21 cellular contexts compared by ENCODE assay signal in the genomic region with DNA sequence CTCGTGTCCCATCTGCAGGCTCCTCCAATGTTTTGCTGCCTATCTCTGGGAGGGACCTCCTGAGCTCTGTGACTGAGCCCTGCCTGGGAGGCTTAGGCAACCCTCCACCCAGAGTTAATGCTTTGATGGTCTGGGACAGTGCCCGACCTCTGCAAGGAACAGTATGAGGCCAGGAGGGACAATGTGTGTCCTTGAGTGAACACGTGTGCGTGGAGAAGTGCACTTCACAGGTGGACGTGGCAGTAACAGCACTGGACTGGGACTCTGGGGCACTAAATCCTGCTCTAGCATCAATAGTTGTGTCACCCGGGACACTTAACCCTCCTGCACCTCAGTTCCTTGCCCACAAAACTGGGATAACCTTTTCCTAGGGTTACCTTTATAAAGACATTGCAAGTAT. TPM values are rescaled to one million over a fixed set of nuclear protein-coding genes. Genes with fewer than 3 reads are reported as not detected.
DNase-seq lines count a peak whose midpoint lies in the region; ATAC-seq and TF ChIP-seq lines count a peak whose summit lies in the region.
"Had no signal": no experiment of that assay in that cellular context is flagged by ENCODE, and none has a peak within 500 bp of the region (broad histone marks: within the 10 kb centered on the region; RNA-seq: fewer than 3 reads in every experiment).

No MANE protein-coding gene starts in this region.

- H3K79me1 ChIP-seq in trophoblast cell (ENCODE audit: low read length): peaks cover 12% of the 10 kb centered on the region

- H3K9me3 Mint-ChIP-seq in activated CD4-positive, alpha-beta T cell treated with anti-CD3 and anti-CD28 coated beads, Interleukin-2, amount 10 ng/mL, durations not matched to agents 7 days and 5 days: no peaks in the 10 kb centered on the region
- no peaks in the 10 kb centered on the region for H3K9me3 Mint-ChIP-seq in IgD-negative memory B cell
- peaks cover 4% of the 10 kb centered on the region for H3K9me3 Mint-ChIP-seq in activated naive CD8-positive, alpha-beta T cell treated with anti-CD3 and anti-CD28 coated beads for 36 hours

- peak overlapping the region; percentile 92 for H3K27ac Mint-ChIP-seq in activated CD4-positive, alpha-beta T cell treated with anti-CD3 and anti-CD28 coated beads, Interleukin-2, amount 10 ng/mL, durations not matched to agents 7 days and 5 days
- peak overlapping the region; percentile 96 to 97 (median 97) for H3K27ac Mint-ChIP-seq in IgD-negative memory B cell
- H3K27ac Mint-ChIP-seq in activated naive CD8-positive, alpha-beta T cell treated with anti-CD3 and anti-CD28 coated beads for 36 hours: peak overlapping the region; percentile 99

- intact Hi-C loops in psoas muscle (cut with DNase I): loop anchor here in 1 of 2 donors (5.0 kb wide), 2 partner anchors 112 to 132 kb away; a partner anchor contains a TSS
- intact Hi-C loops in left cardiac atrium (cut with DNase I): loop anchor here (5.0 kb wide), 2 partner anchors 112 to 307 kb away; no protein-coding TSS in a partner anchor

- H3K79me2 ChIP-seq in trophoblast cell (ENCODE audit: control insufficient read depth, insufficient read depth, low read length, poor library complexity): peaks cover 13% of the 10 kb centered on the region

- H3K27ac ChIP-seq in psoas muscle (peak overlapping the region; percentile 16), trophoblast cell (ENCODE audit: low read depth, low read length) (no peak overlapping the region)
- H3K27ac ChIP-seq: hepatocyte had no signal

- no peak for DNase-seq in activated CD4-positive, alpha-beta T cell treated with anti-CD3 and anti-CD28 coated beads, Interleukin-2, amount 10 ng/mL, durations not matched to agents 7 days and 5 days
- DNase-seq in activated CD4-positive, alpha-beta T cell treated with anti-CD3 and anti-CD28 coated beads, Interleukin-2, amount 50 U/mL, for 1 hour: no peak
- no peak for DNase-seq in activated naive CD8-positive, alpha-beta T cell treated with anti-CD3 and anti-CD28 coated beads for 36 hours
- DNase-seq in psoas muscle: peak in 1 of 2 donors; percentile 19
- DNase-seq in trophoblast cell: no peak
- no peak for DNase-seq in left cardiac atrium
- DNase-seq: central memory CD4-positive, alpha-beta T cell; DND-41; kidney; NCI-H1105 treated with DMSO at 0.1 percent for 48 hours; NCI-H2171; NCI-H82; Peyer's patch; stimulated activated CD4-positive, alpha-beta T cell treated with anti-CD3 and anti-CD28 coated beads, Interleukin-12 subunit alpha, Interleukin-12 subunit beta, amount 100 ng/mL, for 4 hours; stomach had no signal

- no peak overlapping the region for H3K23ac ChIP-seq in trophoblast cell (ENCODE audit: low read length)

- no peak overlapping the region for H2BK120ac ChIP-seq in trophoblast cell (ENCODE audit: insufficient read depth, low read length, poor library complexity)

- CTCF ChIA-PET in activated CD4-positive, alpha-beta T cell treated with anti-CD3 and anti-CD28 coated beads, Interleukin-2, amount 10 ng/mL, durations not matched to agents 7 days and 5 days (lab: Charles Lee): interaction anchor here (0.9 to 1.4 kb wide), 3 partner anchors 9 to 135 kb away, joined by 3 read pairs; no protein-coding TSS in a partner anchor

- peaks cover 38% of the 10 kb centered on the region for H3K4me1 ChIP-seq in psoas muscle
- H3K4me1 ChIP-seq in trophoblast cell (ENCODE audit: control insufficient read depth in 1 of 2, insufficient read depth in 2 of 2, low read length in 2 of 2): peaks cover 10 to 11% of the 10 kb centered on the region in 2 experiments

- H3K4me1 Mint-ChIP-seq in activated CD4-positive, alpha-beta T cell treated with anti-CD3 and anti-CD28 coated beads, Interleukin-2, amount 10 ng/mL, durations not matched to agents 7 days and 5 days: peaks cover 52% of the 10 kb centered on the region
- H3K4me1 Mint-ChIP-seq in IgD-negative memory B cell: peaks cover 26 to 54% (median 42%) of the 10 kb centered on the region in 3 donors
- H3K4me1 Mint-ChIP-seq in activated naive CD8-positive, alpha-beta T cell treated with anti-CD3 and anti-CD28 coated beads for 36 hours: peaks cover 48% of the 10 kb centered on the region

- POLR2A ChIA-PET in activated CD4-positive, alpha-beta T cell treated with anti-CD3 and anti-CD28 coated beads, Interleukin-2, amount 10 ng/mL, durations not matched to agents 7 days and 5 days (lab: Charles Lee): no interaction called here

- H2BK5ac ChIP-seq in trophoblast cell (ENCODE audit: low read depth, low read length, poor library complexity): no peak overlapping the region

- TF ChIP-seq CTCF in psoas muscle (IDR thresholded peaks at IDR 0.05): no peak

- H3K9me3 ChIP-seq in psoas muscle: no peaks in the 10 kb centered on the region
- no peaks in the 10 kb centered on the region for H3K9me3 ChIP-seq in trophoblast cell (ENCODE audit: insufficient read depth, low read depth, low read length)
- H3K9me3 ChIP-seq: Peyer's patch, stomach had no signal

- no peak overlapping the region for H4K91ac ChIP-seq in trophoblast cell (ENCODE audit: low read depth, low read length)

- H3K27me3 Mint-ChIP-seq in activated CD4-positive, alpha-beta T cell treated with anti-CD3 and anti-CD28 coated beads, Interleukin-2, amount 10 ng/mL, durations not matched to agents 7 days and 5 days: no peaks in the 10 kb centered on the region
- H3K27me3 Mint-ChIP-seq in IgD-negative memory B cell: no peaks in the 10 kb centered on the region
- no peaks in the 10 kb centered on the region for H3K27me3 Mint-ChIP-seq in activated naive CD8-positive, alpha-beta T cell treated with anti-CD3 and anti-CD28 coated beads for 36 hours

- H4K8ac ChIP-seq in trophoblast cell (ENCODE audit: low read depth, low read length): no peak overlapping the region

- no peak overlapping the region for H3K18ac ChIP-seq in trophoblast cell (ENCODE audit: low read length)

- 92 to 96% (median 93%) methylated on average over 6 of the region's 6 CpGs for WGBS in psoas muscle, 3 donors
- WGBS in trophoblast cell (ENCODE audit: extremely low coverage, insufficient coverage, insufficient read length): no CpG with 5 or more reads among the region's 6 CpGs

- no peak overlapping the region for H2AK5ac ChIP-seq in trophoblast cell (ENCODE audit: low read length)

- no peak overlapping the region for H3K14ac ChIP-seq in trophoblast cell (ENCODE audit: low read length)

- peaks cover 51% of the 10 kb centered on the region for H3K36me3 Mint-ChIP-seq in activated CD4-positive, alpha-beta T cell treated with anti-CD3 and anti-CD28 coated beads, Interleukin-2, amount 10 ng/mL, durations not matched to agents 7 days and 5 days (ENCODE audit: low read depth)
- peaks cover 7% of the 10 kb centered on the region for H3K36me3 Mint-ChIP-seq in IgD-negative memory B cell
- H3K36me3 Mint-ChIP-seq in activated naive CD8-positive, alpha-beta T cell treated with anti-CD3 and anti-CD28 coated beads for 36 hours: peaks cover 67% of the 10 kb centered on the region

- H3K27me3 ChIP-seq in psoas muscle (ENCODE audit: insufficient read depth in 3 of 3, low read length in 2 of 3) (no peaks in the 10 kb centered on the region), trophoblast cell (ENCODE audit: insufficient read depth, low read length) (no peaks in the 10 kb centered on the region)
- H3K27me3 ChIP-seq: hepatocyte, Peyer's patch, stomach had no signal

- H3K4me2 ChIP-seq in trophoblast cell (ENCODE audit: low read length): no peak overlapping the region
- H3K4me2 ChIP-seq: hepatocyte had no signal

- peak overlapping the region; percentile 19 for H3K4me3 Mint-ChIP-seq in activated CD4-positive, alpha-beta T cell treated with anti-CD3 and anti-CD28 coated beads, Interleukin-2, amount 10 ng/mL, durations not matched to agents 7 days and 5 days
- peak overlapping the region; percentile 57 to 90 (median 70) for H3K4me3 Mint-ChIP-seq in IgD-negative memory B cell
- H3K4me3 Mint-ChIP-seq in activated naive CD8-positive, alpha-beta T cell treated with anti-CD3 and anti-CD28 coated beads for 36 hours: peak overlapping the region; percentile 98

- ATAC-seq in psoas muscle (no peak), GM18511 (IDR thresholded peaks at IDR 0.05; ENCODE audit: unreplicated experiment) (no peak), left cardiac atrium (no peak)

- no peak overlapping the region for H3K9ac ChIP-seq in trophoblast cell (ENCODE audit: low read length)

- H4K12ac ChIP-seq in trophoblast cell (ENCODE audit: low read depth, low read length): no peak overlapping the region

- no peak overlapping the region for H3K4ac ChIP-seq in trophoblast cell (ENCODE audit: low read depth, low read length)

- H3K4me3 ChIP-seq in psoas muscle (no peak overlapping the region), trophoblast cell (ENCODE audit: low read depth, low read length) (no peak overlapping the region)
- H3K4me3 ChIP-seq: hepatocyte, stomach had no signal

- H3K36me3 ChIP-seq in psoas muscle (ENCODE audit: insufficient read depth in 1 of 2, low read depth in 1 of 2): peaks cover 4 to 61% of the 10 kb centered on the region in 2 donors
- H3K36me3 ChIP-seq in trophoblast cell (ENCODE audit: control insufficient read depth in 1 of 2, insufficient read depth in 2 of 2, low read length in 2 of 2): peaks cover 55 to 68% of the 10 kb centered on the region in 2 experiments

- H2BK12ac ChIP-seq in trophoblast cell (ENCODE audit: low read length): no peak overlapping the region

- H2AFZ ChIP-seq in trophoblast cell (ENCODE audit: insufficient read depth, low read length, poor library complexity): no peak overlapping the region
- H2AFZ ChIP-seq: hepatocyte had no signal

RNA-seq across cellular contexts. Expression of a gene that starts 4.6 kb away (rescaled TPM):
- 100 to 1,000 TPM; 186 to 195 TPM for total RNA-seq in activated CD4-positive, alpha-beta T cell treated with anti-CD3 and anti-CD28 coated beads, Interleukin-2, amount 10 ng/mL, durations not matched to agents 7 days and 5 days
- polyA plus RNA-seq in IgD-negative memory B cell (74.3 TPM), psoas muscle (10 to 100 TPM; 36.0 to 49.4 (median 36.1) TPM)
- total RNA-seq in activated naive CD8-positive, alpha-beta T cell treated with anti-CD3 and anti-CD28 coated beads for 36 hours: 100 to 1,000 TPM; 158 to 169 TPM
- total RNA-seq in psoas muscle (10 to 100 TPM; 42.3 to 67.5 (median 49.9) TPM), left cardiac atrium (10 to 100 TPM; 35.5 to 48.2 TPM)
- polyA plus RNA-seq in trophoblast cell (2013): 57.0 and 58.2 TPM in 2 replicates

RNA-seq across cellular contexts. Expression of a gene that starts 15.2 kb away (rescaled TPM):
- total RNA-seq in activated CD4-positive, alpha-beta T cell treated with anti-CD3 and anti-CD28 coated beads, Interleukin-2, amount 10 ng/mL, durations not matched to agents 7 days and 5 days: 100 to 1,000 TPM; 110 to 112 TPM
- polyA plus RNA-seq in IgD-negative memory B cell: 15.4 TPM
- total RNA-seq in activated naive CD8-positive, alpha-beta T cell treated with anti-CD3 and anti-CD28 coated beads for 36 hours: 10 to 100 TPM; 78.7 to 83.4 TPM
- 10 to 100 TPM; 25.6 to 42.6 (median 38.8) TPM for total RNA-seq in psoas muscle
- 10 to 100 TPM; 20.4 to 35.1 (median 21.8) TPM for polyA plus RNA-seq in psoas muscle
- 78.0 and 80.6 TPM in 2 replicates for polyA plus RNA-seq in trophoblast cell (2013)
- 10 to 100 TPM; 39.6 to 50.4 TPM for total RNA-seq in left cardiac atrium

RNA-seq across cellular contexts. Expression of a gene that starts 28.1 kb away (rescaled TPM):
- total RNA-seq in activated CD4-positive, alpha-beta T cell treated with anti-CD3 and anti-CD28 coated beads, Interleukin-2, amount 10 ng/mL, durations not matched to agents 7 days and 5 days: 10 to 100 TPM; 36.6 to 37.1 TPM
- polyA plus RNA-seq in IgD-negative memory B cell (43.0 TPM), psoas muscle (10 to 100 TPM; 22.8 to 44.4 (median 34.7) TPM)
- total RNA-seq in activated naive CD8-positive, alpha-beta T cell treated with anti-CD3 and anti-CD28 coated beads for 36 hours: 10 to 100 TPM; 17.1 to 18.2 TPM
- total RNA-seq in psoas muscle (10 to 100 TPM; 14.1 to 20.9 (median 20.3) TPM), left cardiac atrium (10 to 100 TPM; 22.5 to 23.1 TPM)
- 36.3 and 39.2 TPM in 2 replicates for polyA plus RNA-seq in trophoblast cell (2013)

RNA-seq across cellular contexts. Expression of a gene that starts 44.4 kb away (rescaled TPM):
- total RNA-seq in activated CD4-positive, alpha-beta T cell treated with anti-CD3 and anti-CD28 coated beads, Interleukin-2, amount 10 ng/mL, durations not matched to agents 7 days and 5 days: under 1 TPM in 1 of 2 experiments, not detected in 1; 0.30 TPM
- polyA plus RNA-seq in IgD-negative memory B cell (not detected), psoas muscle (10 to 100 TPM in 1 of 3 donors, 1 to 10 TPM in 2; 1.1 to 16.5 (median 9.9) TPM)
- not detected for total RNA-seq in activated naive CD8-positive, alpha-beta T cell treated with anti-CD3 and anti-CD28 coated beads for 36 hours
- total RNA-seq in psoas muscle (10 to 100 TPM; 17.0 to 43.4 (median 26.1) TPM), left cardiac atrium (1 to 10 TPM; 4.9 to 8.7 TPM)
- 0.30 and 0.35 TPM in 2 replicates for polyA plus RNA-seq in trophoblast cell (2013)
- polyA plus RNA-seq: neural cell had no signal

RNA-seq across cellular contexts. Expression of a gene that starts 53.0 kb away (rescaled TPM):
- not detected for total RNA-seq in activated CD4-positive, alpha-beta T cell treated with anti-CD3 and anti-CD28 coated beads, Interleukin-2, amount 10 ng/mL, durations not matched to agents 7 days and 5 days
- not detected for polyA plus RNA-seq in IgD-negative memory B cell
- total RNA-seq in activated naive CD8-positive, alpha-beta T cell treated with anti-CD3 and anti-CD28 coated beads for 36 hours: not detected
- total RNA-seq in psoas muscle: 1 to 10 TPM in 2 of 4 donors, under 1 TPM in 1, not detected in 1; 0.26 to 7.2 (median 2.2) TPM
- under 1 TPM in 1 of 3 donors, not detected in 2; 0.29 TPM for polyA plus RNA-seq in psoas muscle
- 0.01 and 0.03 TPM in 2 replicates for polyA plus RNA-seq in trophoblast cell (2013)
- under 1 TPM in 1 of 2 donors, not detected in 1; 0.63 TPM for total RNA-seq in left cardiac atrium
- total RNA-seq: A673, hepatocyte, Peyer's patch had no signal
- polyA plus RNA-seq: hepatocyte, stomach, urinary bladder had no signal

Comparison
In these comparisons a context has a peak if more than half of its experiments do, and no peak if none do; other contexts are left out.
1. H3K4me3 Mint-ChIP-seq: peak in every context shown above with its lines; median percentile 98 in activated naive CD8-positive, alpha-beta T cell treated with anti-CD3 and anti-CD28 coated beads for 36 hours; 70 in IgD-negative memory B cell; 19 in activated CD4-positive, alpha-beta T cell treated with anti-CD3 and anti-CD28 coated beads, Interleukin-2, amount 10 ng/mL, durations not matched to agents 7 days and 5 days.